ENCODE assay signal across 15 cellular contexts in genomic region chr6:3791526-3792212, GRCh38.
"Had no signal": no experiment of that assay in that cellular context is flagged by ENCODE, and none has a peak within 500 bp of the region (broad histone marks: within the 10 kb centered on the region; RNA-seq: fewer than 3 reads in every experiment).

No MANE protein-coding gene starts in this region.

- DNase-seq: activated naive CD4-positive, alpha-beta T cell treated with anti-CD3 and anti-CD28 coated beads for 36 hours; foreskin melanocyte; head of caudate nucleus; left colon; occipital lobe; stimulated activated CD4-positive, alpha-beta T cell treated with anti-CD3 and anti-CD28 coated beads, Interleukin-2, amount 100 ng/mL, for 24 hours; stomach; uterus had no signal

- H3K4me3 ChIP-seq: prostate gland, stomach, thoracic aorta, uterus had no signal

- H3K36me3 Mint-ChIP-seq: natural killer cell treated with Interleukin-12 subunit alpha and Interleukin-12 subunit beta and Interleukin-15 and Interleukin-18, amount 100 ng/mL, for 72 hours had no signal

- FAIRE-seq: astrocyte, colon had no signal

- H3K9me3 Mint-ChIP-seq: activated naive CD4-positive, alpha-beta T cell treated with anti-CD3 and anti-CD28 coated beads for 36 hours; natural killer cell treated with Interleukin-12 subunit alpha and Interleukin-12 subunit beta and Interleukin-15 and Interleukin-18, amount 100 ng/mL, for 72 hours; T-helper 2 cell treated with Interferon-gamma antibody and Interleukin-4, amounts not matched to agents 5 μg/mL and 100 μg/mL, for 36 hours had no signal

- ATAC-seq: left colon; natural killer cell treated with Interleukin-12 subunit alpha and Interleukin-12 subunit beta and Interleukin-15 and Interleukin-18, amount 100 ng/mL, for 72 hours; sciatic nerve had no signal

- H3K36me3 ChIP-seq: prostate gland, stomach, thoracic aorta, uterus had no signal

- H3K27ac Mint-ChIP-seq: activated naive CD4-positive, alpha-beta T cell treated with anti-CD3 and anti-CD28 coated beads for 36 hours; natural killer cell treated with Interleukin-12 subunit alpha and Interleukin-12 subunit beta and Interleukin-15 and Interleukin-18, amount 100 ng/mL, for 72 hours; T-helper 2 cell treated with Interferon-gamma antibody and Interleukin-4, amounts not matched to agents 5 μg/mL and 100 μg/mL, for 36 hours had no signal

- H3K27me3 ChIP-seq: stomach, uterus had no signal

- H3K9me3 ChIP-seq: prostate gland, stomach, thoracic aorta, uterus had no signal

- H3K27ac ChIP-seq: prostate gland, stomach, thoracic aorta, uterus had no signal

- H3K4me1 ChIP-seq: prostate gland, uterus had no signal

- H3K4me3 Mint-ChIP-seq: activated naive CD4-positive, alpha-beta T cell treated with anti-CD3 and anti-CD28 coated beads for 36 hours; natural killer cell treated with Interleukin-12 subunit alpha and Interleukin-12 subunit beta and Interleukin-15 and Interleukin-18, amount 100 ng/mL, for 72 hours; T-helper 2 cell treated with Interferon-gamma antibody and Interleukin-4, amounts not matched to agents 5 μg/mL and 100 μg/mL, for 36 hours had no signal
